ENCODE assay signal across 20 cellular contexts in genomic region chr2:151027147-151027546, GRCh38.
"Had no signal": no experiment of that assay in that cellular context is flagged by ENCODE, and none has a peak within 500 bp of the region (broad histone marks: within the 10 kb centered on the region; RNA-seq: fewer than 3 reads in every experiment).

No MANE protein-coding gene starts in this region.

- FAIRE-seq: endometrium, TTC549 had no signal

- H3K27ac ChIP-seq: body of pancreas, tibial nerve, vagina had no signal

- DNase-seq: activated CD4-positive, alpha-beta T cell treated with anti-CD3 and anti-CD28 coated beads, Interleukin-2, amount 50 U/mL, for 4 hours; activated gamma-delta T cell treated with Interleukin-2 at 50 U/mL for 16 hours; activated naive CD8-positive, alpha-beta T cell treated with anti-CD3 and anti-CD28 coated beads for 36 hours; amygdala; body of pancreas; central memory CD4-positive, alpha-beta T cell; cortex of kidney; erythroblast; nephron progenitor cell; occipital lobe; posterior cingulate gyrus; retina; stimulated activated CD4-positive, alpha-beta T cell treated with anti-CD3 and anti-CD28 coated beads, Interleukin-2, amount 100 ng/mL, for 24 hours; stimulated activated naive CD8-positive, alpha-beta T cell treated with anti-CD3 and anti-CD28 coated beads, Interleukin-15, Interleukin-2, amounts not matched to agents 100 U/mL and 50 U/mL, for 24 hours; substantia nigra had no signal

- H3K36me3 ChIP-seq: tibial nerve, vagina had no signal

- H3K4me3 ChIP-seq: body of pancreas, lung, tibial nerve, vagina had no signal

- H3K4me1 ChIP-seq: body of pancreas had no signal

- H3K9me3 ChIP-seq: body of pancreas, tibial nerve, vagina had no signal

- H3K27me3 ChIP-seq: body of pancreas, tibial nerve, vagina had no signal

- ATAC-seq: body of pancreas; stimulated activated naive CD8-positive, alpha-beta T cell treated with anti-CD3 and anti-CD28 coated beads, Interleukin-15, Interleukin-2, amounts not matched to agents 100 U/mL and 50 U/mL, for 24 hours had no signal
